Comparison of ENCODE assay signal across 18 cellular contexts in genomic region chr19:16000024-16000687, GRCh38. TPM values are rescaled to one million over a fixed set of nuclear protein-coding genes. Genes with fewer than 3 reads are reported as not detected.
"Had no signal": no experiment of that assay in that cellular context is flagged by ENCODE, and none has a peak within 500 bp of the region (broad histone marks: within the 10 kb centered on the region; RNA-seq: fewer than 3 reads in every experiment).

No MANE protein-coding gene starts in this region.

- H3K4me3 Mint-ChIP-seq: activated CD4-positive, alpha-beta T cell treated with anti-CD3 and anti-CD28 coated beads for 36 hours; activated CD8-positive, alpha-beta T cell treated with anti-CD3 and anti-CD28 coated beads, Interleukin-2, amount 10 ng/mL, durations not matched to agents 7 days and 5 days; activated naive CD4-positive, alpha-beta T cell treated with anti-CD3 and anti-CD28 coated beads, Interleukin-2, amount 50 U/mL, for 24 hours had no signal

- H3K9me3 ChIP-seq: mucosa of descending colon had no signal

- H3K36me3 Mint-ChIP-seq: activated naive CD4-positive, alpha-beta T cell treated with anti-CD3 and anti-CD28 coated beads, Interleukin-2, amount 50 U/mL, for 24 hours had no signal

- H3K27ac ChIP-seq: epithelial cell of prostate, skin epidermis had no signal

- H3K27ac Mint-ChIP-seq: activated CD4-positive, alpha-beta T cell treated with anti-CD3 and anti-CD28 coated beads for 36 hours; activated CD8-positive, alpha-beta T cell treated with anti-CD3 and anti-CD28 coated beads, Interleukin-2, amount 10 ng/mL, durations not matched to agents 7 days and 5 days had no signal

- H3K4me3 ChIP-seq: lung, mucosa of descending colon, skin epidermis had no signal

- H3K9me3 Mint-ChIP-seq: activated naive CD4-positive, alpha-beta T cell treated with anti-CD3 and anti-CD28 coated beads, Interleukin-2, amount 50 U/mL, for 24 hours had no signal

- H3K27me3 Mint-ChIP-seq: activated CD4-positive, alpha-beta T cell treated with anti-CD3 and anti-CD28 coated beads for 36 hours; activated naive CD4-positive, alpha-beta T cell treated with anti-CD3 and anti-CD28 coated beads, Interleukin-2, amount 50 U/mL, for 24 hours; naive thymus-derived CD4-positive, alpha-beta T cell had no signal

- ATAC-seq: activated CD4-positive, alpha-beta T cell treated with anti-CD3 and anti-CD28 coated beads for 36 hours; activated CD8-positive, alpha-beta T cell treated with anti-CD3 and anti-CD28 coated beads, Interleukin-2, amount 10 ng/mL, durations not matched to agents 7 days and 5 days; mucosa of descending colon; naive thymus-derived CD4-positive, alpha-beta T cell had no signal

- DNase-seq: activated CD4-positive, alpha-beta T cell treated with anti-CD3 and anti-CD28 coated beads for 36 hours; activated CD8-positive, alpha-beta memory T cell treated with anti-CD3 and anti-CD28 coated beads, Interleukin-2, amount 50 U/mL, for 4 hours; activated CD8-positive, alpha-beta T cell treated with anti-CD3 and anti-CD28 coated beads, Interleukin-2, amount 10 ng/mL, durations not matched to agents 7 days and 5 days; activated effector memory CD4-positive, alpha-beta T cell treated with anti-CD3 and anti-CD28 coated beads, Interleukin-2, amount 50 U/mL, for 16 hours; activated T-cell treated with anti-CD3 and anti-CD28 coated beads, Interleukin-2, amount 50 U/mL, for 48 hours; mucosa of descending colon; naive thymus-derived CD4-positive, alpha-beta T cell; stimulated activated CD4-positive, alpha-beta T cell treated with anti-CD3 and anti-CD28 coated beads, Interleukin-15, amount 100 ng/mL, for 24 hours; stimulated activated CD4-positive, alpha-beta T cell treated with anti-CD3 and anti-CD28 coated beads, Interleukin-4, amount 100 ng/mL, for 1 hour; stimulated activated naive CD4-positive, alpha-beta T cell; substantia nigra; trophoblast cell had no signal

RNA-seq across cellular contexts. Expression of gene OR10H4, which starts 51.3 kb away (rescaled TPM):
- total RNA-seq: activated CD4-positive, alpha-beta T cell treated with anti-CD3 and anti-CD28 coated beads for 36 hours; activated CD8-positive, alpha-beta T cell treated with anti-CD3 and anti-CD28 coated beads, Interleukin-2, amount 10 ng/mL, durations not matched to agents 7 days and 5 days; cerebellum; dermis microvascular lymphatic vessel endothelial cell; lung; mucosa of descending colon; naive thymus-derived CD4-positive, alpha-beta T cell had no signal
- polyA plus RNA-seq: lung; naive thymus-derived CD4-positive, alpha-beta T cell had no signal
